8 cellular contexts compared by ENCODE assay signal in the genomic region with DNA sequence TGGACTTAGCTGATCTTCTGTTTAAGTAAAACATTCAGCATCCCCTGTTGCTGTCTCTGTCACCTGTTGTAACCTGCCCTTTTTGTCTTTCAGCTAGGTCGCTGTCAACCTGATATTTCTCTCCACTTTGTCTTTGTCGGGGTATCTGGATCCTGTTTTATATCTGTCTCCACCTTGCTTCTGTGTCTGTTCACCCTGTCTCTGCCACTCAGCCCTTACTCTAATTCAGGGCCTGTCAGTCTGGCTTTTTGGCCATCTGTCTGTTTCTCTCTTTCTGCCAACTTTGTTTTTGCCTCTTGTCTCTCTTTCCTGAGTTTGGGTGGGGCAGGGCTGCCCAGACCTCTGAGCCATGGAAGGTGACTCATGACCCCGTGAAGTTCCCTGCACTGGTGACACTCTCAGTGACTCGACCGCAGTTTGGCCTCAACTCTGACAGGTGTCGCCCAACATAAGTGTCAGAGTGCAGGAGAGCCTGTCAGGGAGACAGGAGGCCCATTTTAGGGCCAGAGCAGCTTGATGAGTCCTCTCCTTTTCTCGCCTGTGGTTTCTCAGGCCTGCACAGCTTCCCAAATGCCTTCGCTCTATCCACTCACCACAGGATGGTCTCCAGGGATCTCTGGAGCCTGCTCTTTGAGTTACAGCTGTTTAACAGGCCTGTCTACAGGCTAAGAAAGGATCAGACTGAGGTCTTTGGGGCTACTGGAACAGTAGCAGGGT. TPM values are rescaled to one million over a fixed set of nuclear protein-coding genes. Genes with fewer than 3 reads are reported as not detected.
DNase-seq lines count a peak whose midpoint lies in the region; ATAC-seq and TF ChIP-seq lines count a peak whose summit lies in the region.

No MANE protein-coding gene starts in this region.

- H3K36me3 ChIP-seq in SJCRH30, result peaks cover 20% of the 10 kb centered on the region

- H3K9me3 ChIP-seq in SJCRH30 (replicated peaks), result no peaks in the 10 kb centered on the region

- TF ChIP-seq CTCF in 22Rv1 (IDR thresholded peaks at IDR 0.05), result no peak

- intact Hi-C loops in left ventricle myocardium superior (cut with micrococcal nuclease), result no loop called here

- no peaks in the 10 kb centered on the region for H3K27me3 ChIP-seq in SJCRH30

- ATAC-seq in GM18520 (IDR thresholded peaks at IDR 0.05; ENCODE audit: unreplicated experiment) (peak; percentile 84), HG03097 (IDR thresholded peaks at IDR 0.05; ENCODE audit: low FRiP score, unreplicated experiment) (peak; percentile 52), left ventricle myocardium superior (peak; percentile 86)

- H3K4me3 ChIP-seq in SJCRH30, result peak overlapping the region; percentile 92
- peak overlapping the region; percentile 77 to 99 (median 86) for H3K4me3 ChIP-seq in skin epidermis

- peak; percentile 96 to 97 for DNase-seq in SJCRH30
- peak; percentile 71 for DNase-seq in activated naive CD4-positive, alpha-beta T cell treated with anti-CD3 and anti-CD28 coated beads, Interleukin-2, amount 50 U/mL, for 16 hours
- DNase-seq in left ventricle myocardium superior, result peak; percentile 69
- no peak for DNase-seq in NCI-H2227 treated with DMSO at 0.1 percent for 48 hours (lab: John Stamatoyannopoulos, UW)

- peaks cover 8% of the 10 kb centered on the region; the same call in 1 of the 2 replicates for H3K4me1 ChIP-seq in SJCRH30

- peak overlapping the region; percentile 73 for H3K27ac ChIP-seq in 22Rv1
- peak overlapping the region; percentile 93 for H3K27ac ChIP-seq in SJCRH30
- H3K27ac ChIP-seq in skin epidermis, result peak overlapping the region; percentile 67 to 100 (median 95)

RNA-seq across cellular contexts. Expression of a gene that starts 0.9 kb away (rescaled TPM):
- total RNA-seq in SJCRH30 (2014; rRNA removed; shearing (Covaris generic)), result 16.2 and 18.0 TPM in 2 replicates
- total RNA-seq in left ventricle myocardium superior, result 36.6 TPM

RNA-seq across cellular contexts. Expression of a gene that starts 54.7 kb away (rescaled TPM):
- total RNA-seq in SJCRH30 (2014; rRNA removed; shearing (Covaris generic)), result 21.6 and 23.5 TPM in 2 replicates
- total RNA-seq in left ventricle myocardium superior, result 5.3 TPM
